ENCODE assay signal across 8 cellular contexts in genomic region chr17:38925263-38925995, GRCh38.
A peak's percentile ranks its signal among the peaks of the same experiment; 100 is the strongest.
DNase-seq lines count a peak whose midpoint lies in the region; ATAC-seq and TF ChIP-seq lines count a peak whose summit lies in the region.

Gene LASP1NB (plus strand): TSS chr17:38925614.

- peak within 1 kb of the TSS; percentile 22; the same call in 1 of the 2 replicates for H3K4me3 Mint-ChIP-seq in HFFc6
- peak within 1 kb of the TSS; percentile 61 to 69 for H3K4me3 Mint-ChIP-seq in activated T-cell treated with anti-CD3 and anti-CD28 coated beads, Interleukin-2, amount 50 U/mL, for 72 hours

- peak within 1 kb of the TSS; percentile 30 for H3K27ac Mint-ChIP-seq in HFFc6
- H3K27ac Mint-ChIP-seq in activated T-cell treated with anti-CD3 and anti-CD28 coated beads, Interleukin-2, amount 50 U/mL, for 72 hours, result peak within 1 kb of the TSS; percentile 80

- peaks cover 35% of the 10 kb centered on the region for H3K27me3 Mint-ChIP-seq in HFFc6 (ENCODE audit: insufficient read depth)
- H3K27me3 Mint-ChIP-seq in activated T-cell treated with anti-CD3 and anti-CD28 coated beads, Interleukin-2, amount 50 U/mL, for 72 hours (ENCODE audit: low read depth), result no peaks in the 10 kb centered on the region

- H3K36me3 Mint-ChIP-seq in HFFc6 (ENCODE audit: low read depth), result peaks cover 8% of the 10 kb centered on the region
- no peaks in the 10 kb centered on the region for H3K36me3 Mint-ChIP-seq in activated T-cell treated with anti-CD3 and anti-CD28 coated beads, Interleukin-2, amount 50 U/mL, for 72 hours (ENCODE audit: insufficient read depth in 2 of 2)

- ATAC-seq in activated T-cell treated with anti-CD3 and anti-CD28 coated beads, Interleukin-2, amount 50 U/mL, for 72 hours (replicated peaks in 1 of 2), result peak; percentile 30 to 36
- no peak for ATAC-seq in HG03354 (IDR thresholded peaks at IDR 0.05; ENCODE audit: poor library complexity, severe bottlenecking, unreplicated experiment)

- no peaks in the 10 kb centered on the region for H3K9me3 Mint-ChIP-seq in HFFc6
- no peaks in the 10 kb centered on the region for H3K9me3 Mint-ChIP-seq in activated T-cell treated with anti-CD3 and anti-CD28 coated beads, Interleukin-2, amount 50 U/mL, for 72 hours

- peaks cover 48% of the 10 kb centered on the region for H3K4me1 Mint-ChIP-seq in HFFc6 (ENCODE audit: low read depth)
- peaks cover 40% of the 10 kb centered on the region for H3K4me1 Mint-ChIP-seq in activated T-cell treated with anti-CD3 and anti-CD28 coated beads, Interleukin-2, amount 50 U/mL, for 72 hours (ENCODE audit: low read depth)

- DNase-seq in HFFc6 (no peak), hypothalamus (lab: John Stamatoyannopoulos, UW) (peak in 49 of 51 donors; percentile 21 to 93 (median 72)), NCI-H226 (no peak), SW 1271 (lab: John Stamatoyannopoulos, UW) (no peak), SHP77 treated with DMSO at 0.1 percent for 48 hours (lab: John Stamatoyannopoulos, UW) (no peak)
- peak; percentile 49 to 61 for DNase-seq in activated T-cell treated with anti-CD3 and anti-CD28 coated beads, Interleukin-2, amount 50 U/mL, for 72 hours
- peak; percentile 23 for DNase-seq in stimulated activated CD8-positive, alpha-beta memory T cell treated with anti-CD3 and anti-CD28 coated beads, Interleukin-12 subunit alpha, Interleukin-12 subunit beta, amount 100 ng/mL, for 4 hours (ENCODE audit: low read depth)

- TF ChIP-seq CTCF in HFFc6 (IDR thresholded peaks at IDR 0.05), result no peak

Comparison
In these comparisons a context has a peak if more than half of its experiments do, and no peak if none do; other contexts are left out.
1. DNase-seq: peak in activated T-cell treated with anti-CD3 and anti-CD28 coated beads, Interleukin-2, amount 50 U/mL, for 72 hours (2 of 2), hypothalamus (49 of 51) and stimulated activated CD8-positive, alpha-beta memory T cell treated with anti-CD3 and anti-CD28 coated beads, Interleukin-12 subunit alpha, Interleukin-12 subunit beta, amount 100 ng/mL, for 4 hours (single experiment); none in HFFc6 (single experiment), NCI-H226 (single experiment), SW 1271 (0 of 2) and SHP77 treated with DMSO at 0.1 percent for 48 hours (single experiment).